ENCODE assay signal across 22 cellular contexts in the genomic region with DNA sequence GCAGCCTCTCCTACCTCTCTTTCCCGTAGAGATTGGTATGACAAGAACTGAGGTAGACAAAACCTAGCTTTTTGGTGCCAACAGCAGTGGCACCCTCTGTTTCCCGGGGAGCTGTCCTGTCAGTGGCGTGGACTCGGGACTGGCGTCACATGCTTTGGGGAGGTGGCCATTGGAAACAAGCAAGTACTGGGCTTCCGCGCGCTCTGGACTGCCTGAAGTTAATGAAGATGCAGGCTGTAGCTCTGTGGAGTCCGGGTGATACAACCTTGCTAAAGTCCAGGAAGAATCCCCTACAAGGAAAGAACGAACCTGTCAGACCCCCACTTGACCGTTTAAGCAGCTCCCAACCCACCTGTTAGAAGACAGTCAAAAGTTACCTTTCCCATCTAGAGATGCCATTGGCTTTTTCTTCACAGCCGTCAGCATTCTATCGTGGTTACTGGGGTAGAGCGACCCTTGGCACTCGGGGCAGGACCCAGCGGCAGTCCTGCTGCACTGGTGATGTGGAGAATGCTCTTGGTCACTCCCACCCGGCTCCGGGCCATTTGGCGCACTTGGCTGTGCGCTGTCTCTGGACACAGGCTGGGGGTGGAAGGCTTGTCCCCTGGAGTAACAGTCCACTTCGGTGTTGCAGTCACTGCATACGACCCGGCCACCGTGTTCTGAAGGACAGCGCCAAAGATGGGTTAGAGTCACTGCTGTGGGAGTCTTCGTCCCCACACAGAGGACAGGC.
A peak's percentile ranks its signal among the peaks of the same experiment; 100 is the strongest.
DNase-seq lines count a peak whose midpoint lies in the region; ATAC-seq and TF ChIP-seq lines count a peak whose summit lies in the region.
"Had no signal": no experiment of that assay in that cellular context is flagged by ENCODE, and none has a peak within 500 bp of the region (broad histone marks: within the 10 kb centered on the region; RNA-seq: fewer than 3 reads in every experiment).

No MANE protein-coding gene starts in this region.

- peaks cover 81 to 89% of the 10 kb centered on the region in 2 donors for H3K36me3 Mint-ChIP-seq in CD4-positive, alpha-beta memory T cell
- peaks cover 98% of the 10 kb centered on the region for H3K36me3 Mint-ChIP-seq in activated T-helper 17 cell treated with anti-CD3 and anti-CD28 coated beads, Interleukin-2, amount 50 U/mL, for 72 hours (ENCODE audit: low read depth)
- H3K36me3 Mint-ChIP-seq in neural progenitor cell = peaks cover 62% of the 10 kb centered on the region

- H3K4me3 Mint-ChIP-seq in CD4-positive, alpha-beta memory T cell = no peak overlapping the region
- H3K4me3 Mint-ChIP-seq in activated T-helper 17 cell treated with anti-CD3 and anti-CD28 coated beads, Interleukin-2, amount 50 U/mL, for 72 hours = no peak overlapping the region
- H3K4me3 Mint-ChIP-seq in neural progenitor cell = no peak overlapping the region
- H3K4me3 Mint-ChIP-seq: CD4-positive, alpha-beta T cell; IgD-negative memory B cell had no signal

- peaks cover 13% of the 10 kb centered on the region for H3K79me2 ChIP-seq in neural progenitor cell (ENCODE audit: low read depth)

- POLR2A ChIA-PET in CD4-positive, alpha-beta memory T cell (lab: Charles Lee; ENCODE audit: partially characterized antibody) = interaction anchor here (1.2 kb wide), 1 partner anchor 13 kb away, joined by 3 read pairs; no protein-coding TSS in a partner anchor

- H3K4me1 Mint-ChIP-seq in CD4-positive, alpha-beta memory T cell = peaks cover 19 to 37% (median 24%) of the 10 kb centered on the region in 4 donors
- peaks cover 9% of the 10 kb centered on the region for H3K4me1 Mint-ChIP-seq in activated T-helper 17 cell treated with anti-CD3 and anti-CD28 coated beads, Interleukin-2, amount 50 U/mL, for 72 hours
- peaks cover 12% of the 10 kb centered on the region for H3K4me1 Mint-ChIP-seq in neural progenitor cell

- no peaks in the 10 kb centered on the region for H3K9me3 ChIP-seq in CD4-positive, alpha-beta memory T cell (ENCODE audit: control insufficient read depth in 1 of 2, low read length in 2 of 2)
- no peaks in the 10 kb centered on the region for H3K9me3 ChIP-seq in neural progenitor cell (ENCODE audit: low read depth)
- H3K9me3 ChIP-seq: Caco-2 had no signal

- peaks cover 79% of the 10 kb centered on the region for H3F3A ChIP-seq in neural progenitor cell (ENCODE audit: low read depth)

- H3K9me3 Mint-ChIP-seq in CD4-positive, alpha-beta memory T cell = no peaks in the 10 kb centered on the region
- no peaks in the 10 kb centered on the region for H3K9me3 Mint-ChIP-seq in activated T-helper 17 cell treated with anti-CD3 and anti-CD28 coated beads, Interleukin-2, amount 50 U/mL, for 72 hours
- H3K9me3 Mint-ChIP-seq in neural progenitor cell = peaks cover 2% of the 10 kb centered on the region
- H3K9me3 Mint-ChIP-seq: CD4-positive, alpha-beta T cell; IgD-negative memory B cell had no signal

- H3K27ac ChIP-seq in CD4-positive, alpha-beta memory T cell (ENCODE audit: low read depth, low read length) = no peak overlapping the region
- peak overlapping the region; percentile 29 for H3K27ac ChIP-seq in neural progenitor cell
- H3K27ac ChIP-seq: GM23248 had no signal

- no peak overlapping the region for H3K4me3 ChIP-seq in CD4-positive, alpha-beta memory T cell (ENCODE audit: low read length in 2 of 2)
- no peak overlapping the region for H3K4me3 ChIP-seq in neural progenitor cell
- H3K4me3 ChIP-seq: GM23248 had no signal

- CTCF ChIA-PET in CD4-positive, alpha-beta memory T cell (lab: Charles Lee; ENCODE audit: partially characterized antibody) = interaction anchor here (0.7 to 4.3 kb wide), 5 partner anchors 13 to 126 kb away, joined by 3 to 80 read pairs (median 4); no protein-coding TSS in a partner anchor

- H3K27me3 Mint-ChIP-seq in CD4-positive, alpha-beta memory T cell = no peaks in the 10 kb centered on the region
- no peaks in the 10 kb centered on the region for H3K27me3 Mint-ChIP-seq in activated T-helper 17 cell treated with anti-CD3 and anti-CD28 coated beads, Interleukin-2, amount 50 U/mL, for 72 hours
- H3K27me3 Mint-ChIP-seq in neural progenitor cell (ENCODE audit: insufficient read depth, low read depth) = peaks cover 6% of the 10 kb centered on the region
- H3K27me3 Mint-ChIP-seq: CD4-positive, alpha-beta T cell; IgD-negative memory B cell had no signal

- H2AFZ ChIP-seq in neural progenitor cell (replicated peaks) = no peak overlapping the region
- H2AFZ ChIP-seq: GM23248 had no signal

- H3K27me3 ChIP-seq in CD4-positive, alpha-beta memory T cell (ENCODE audit: insufficient read depth, low read length) = no peaks in the 10 kb centered on the region
- H3K27me3 ChIP-seq in neural progenitor cell = no peaks in the 10 kb centered on the region

- peaks cover 67% of the 10 kb centered on the region for H4K20me1 ChIP-seq in neural progenitor cell (ENCODE audit: low read depth)

- TF ChIP-seq CTCF in neural progenitor cell (IDR thresholded peaks at IDR 0.05) = no peak

- ATAC-seq in activated T-helper 17 cell treated with anti-CD3 and anti-CD28 coated beads, Interleukin-2, amount 50 U/mL, for 72 hours (replicated peaks) = no peak
- ATAC-seq in HG03095 (IDR thresholded peaks at IDR 0.05; ENCODE audit: unreplicated experiment) = no peak
- ATAC-seq: Right ventricle myocardium inferior had no signal

- intact Hi-C loops in CD4-positive, alpha-beta memory T cell (cut with micrococcal nuclease) = no loop called here

- peak overlapping the region in 4 of 7 donors; percentile 6 to 81 (median 60) for H3K27ac Mint-ChIP-seq in CD4-positive, alpha-beta memory T cell
- H3K27ac Mint-ChIP-seq in activated T-helper 17 cell treated with anti-CD3 and anti-CD28 coated beads, Interleukin-2, amount 50 U/mL, for 72 hours = peak overlapping the region; percentile 90
- H3K27ac Mint-ChIP-seq in neural progenitor cell = no peak overlapping the region
- H3K27ac Mint-ChIP-seq: CD4-positive, alpha-beta T cell had no signal

- peaks cover 74% of the 10 kb centered on the region for H3K36me3 ChIP-seq in CD4-positive, alpha-beta memory T cell (ENCODE audit: insufficient read depth, low read length)
- H3K36me3 ChIP-seq in neural progenitor cell = peaks cover 28% of the 10 kb centered on the region

- no peak overlapping the region for H3K9ac ChIP-seq in neural progenitor cell
- H3K9ac ChIP-seq: GM23248 had no signal

- no peak overlapping the region for H3K4me2 ChIP-seq in neural progenitor cell

- H3K4me1 ChIP-seq in CD4-positive, alpha-beta memory T cell (ENCODE audit: insufficient read depth, low read length) = peaks cover 25% of the 10 kb centered on the region
- no peaks in the 10 kb centered on the region for H3K4me1 ChIP-seq in neural progenitor cell

- DNase-seq in CD4-positive, alpha-beta memory T cell = no peak
- DNase-seq in Kasumi-1 (lab: John Stamatoyannopoulos, UW) (peak; percentile 52 to 68), neural progenitor cell (ENCODE audit: low spot score) (no peak), HPDE6-E6E7 (ENCODE audit: extremely low spot score) (no peak), UCSD-AML1 (lab: John Stamatoyannopoulos, UW; ENCODE audit: unreplicated experiment) (no peak)
- no peak for DNase-seq in central memory CD4-positive, alpha-beta T cell
- DNase-seq: Caco-2; CD4-positive, alpha-beta T cell; DMS 273 treated with DMSO at 0.1 percent for 48 hours; DMS79 treated with DMSO at 0.1 percent for 48 hours; GM23248; HCEC 1CT; NCI-H1048; NCI-H1436; NCI-H187 treated with DMSO at 0.1 percent for 48 hours; NCI-H2107; NCI-H446 treated with DMSO at 0.1 percent for 48 hours; NCI-H526 treated with DMSO at 0.1 percent for 48 hours had no signal

Comparison
In these comparisons a context has a peak if more than half of its experiments do, and no peak if none do; other contexts are left out.
1. DNase-seq: peak in Kasumi-1 (2 of 2); none in CD4-positive, alpha-beta memory T cell (0 of 5), neural progenitor cell (single experiment), central memory CD4-positive, alpha-beta T cell (single experiment), HPDE6-E6E7 (single experiment) and UCSD-AML1 (single experiment).